15 cellular contexts compared by ENCODE assay signal in the genomic region with DNA sequence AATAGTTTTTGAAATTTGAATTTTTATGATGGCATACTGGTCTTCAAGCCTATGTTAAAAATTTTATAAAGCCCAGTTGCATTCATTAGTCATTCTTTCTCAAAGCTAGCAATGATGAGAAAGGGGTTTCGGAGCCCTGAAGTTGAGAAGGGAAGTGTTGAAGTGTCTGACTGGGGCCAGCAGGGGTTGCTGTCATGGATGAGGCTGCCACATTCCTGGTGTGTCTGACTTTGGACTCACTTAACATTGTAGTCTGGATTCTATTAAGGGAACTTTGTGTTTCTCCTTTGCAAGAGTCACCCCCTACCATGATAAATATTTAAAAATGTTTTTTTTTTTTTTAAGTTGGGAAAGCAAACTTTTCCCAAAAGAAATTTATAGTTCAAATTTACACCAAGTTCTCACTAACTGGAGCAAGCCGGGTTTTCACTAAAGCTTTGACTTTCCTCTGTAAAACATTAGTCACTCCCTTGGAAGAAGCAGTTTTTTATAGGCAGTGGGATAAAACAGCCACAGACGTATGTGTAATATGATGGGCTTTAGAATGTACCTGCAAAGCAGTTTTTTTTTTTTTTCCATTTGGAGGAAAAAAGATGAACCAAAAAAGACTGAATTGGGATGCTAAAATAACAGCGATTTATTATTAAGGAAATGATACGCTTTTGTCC.
A peak's percentile ranks its signal among the peaks of the same experiment; 100 is the strongest.
DNase-seq lines count a peak whose midpoint lies in the region; ATAC-seq and TF ChIP-seq lines count a peak whose summit lies in the region.
"Had no signal": no experiment of that assay in that cellular context is flagged by ENCODE, and none has a peak within 500 bp of the region (broad histone marks: within the 10 kb centered on the region; RNA-seq: fewer than 3 reads in every experiment).

No MANE protein-coding gene starts in this region.

- no peaks in the 10 kb centered on the region for H3K36me3 ChIP-seq in SK-N-MC (ENCODE audit: insufficient read depth, low read length)
- H3K36me3 ChIP-seq: BLaER1 had no signal

- H3K27ac ChIP-seq in 22Rv1 (no peak overlapping the region), SK-N-MC (peak overlapping the region; percentile 43; the same call in 1 of the 2 replicates)
- H3K27ac ChIP-seq: BLaER1 had no signal

- peaks cover 4% of the 10 kb centered on the region; the same call in 1 of the 2 replicates for H3K9me3 ChIP-seq in SK-N-MC (ENCODE audit: low read depth, low read length)

- TF ChIP-seq CTCF in 22Rv1 (IDR thresholded peaks at IDR 0.05) (peak; percentile 56), GM12873 (IDR thresholded peaks at IDR 0.05; ENCODE audit: insufficient read depth, low read depth, low read length, missing control alignments) (peak; percentile 3), fibroblast of villous mesenchyme (IDR thresholded peaks at IDR 0.05; ENCODE audit: insufficient read depth, low read depth, low read length) (peak; percentile 58)

- H3K4me3 ChIP-seq in SK-N-MC: no peak overlapping the region
- no peak overlapping the region for H3K4me3 ChIP-seq in fibroblast of villous mesenchyme (ENCODE audit: low read depth, low read length)
- H3K4me3 ChIP-seq: BLaER1 had no signal

- ATAC-seq in GM19035 (IDR thresholded peaks at IDR 0.05; ENCODE audit: unreplicated experiment): no peak

- H3K9ac ChIP-seq in SK-N-MC (ENCODE audit: insufficient read length): no peak overlapping the region
- H3K9ac ChIP-seq: BLaER1 had no signal

- DNase-seq in SK-N-MC (ENCODE audit: low read depth, low spot score) (no peak), fibroblast of villous mesenchyme (ENCODE audit: low read depth) (no peak), NOMO-1 (lab: John Stamatoyannopoulos, UW; ENCODE audit: unreplicated experiment in 2 of 2) (no peak), DMS79 treated with DMSO at 0.1 percent for 48 hours (lab: John Stamatoyannopoulos, UW) (no peak), C1 segment of cervical spinal cord (lab: John Stamatoyannopoulos, UW) (no peak)
- DNase-seq: activated T-cell treated with anti-CD3 and anti-CD28 coated beads, Interleukin-2, amount 50 U/mL, for 48 hours; cerebellar nuclear complex; hypothalamus; naive B cell; stimulated activated CD4-positive, alpha-beta T cell treated with anti-CD3 and anti-CD28 coated beads, Interleukin-15, amount 100 ng/mL, for 24 hours; stimulated activated naive CD4-positive, alpha-beta T cell treated with Interleukin-2 at 50 U/mL for 16 hours had no signal

Comparison
In these comparisons a context has a peak if more than half of its experiments do, and no peak if none do; other contexts are left out.
1. CTCF ChIP-seq: peak in every context shown above with its lines; median percentile 58 in fibroblast of villous mesenchyme; 56 in 22Rv1; 3 in GM12873.